1 cellular context compared by ENCODE assay signal in genomic region chr6:64325093-64325492, GRCh38.
TF ChIP-seq lines count a peak whose summit lies in the region.

No MANE protein-coding gene starts in this region.

TF ChIP-seq in SK-N-SH treated with all-trans-retinoic acid at 6 μM for 48 hours, 23 proteins besides CTCF, POLR2A, EP300 and RAD21 (continued from another document):
- no peak for TF ChIP-seq TSHZ2 (CRISPR knock-in tag; IDR thresholded peaks at IDR 0.05)
